ENCODE assay signal across 8 cellular contexts in genomic region chr16:86517652-86518258, GRCh38. TPM values are rescaled to one million over a fixed set of nuclear protein-coding genes. Genes with fewer than 3 reads are reported as not detected.
DNase-seq lines count a peak whose midpoint lies in the region; ATAC-seq, FAIRE-seq and TF ChIP-seq lines count a peak whose summit lies in the region.

No MANE protein-coding gene starts in this region.

- ATAC-seq in K562 (peak; percentile 88), HG02588 (IDR thresholded peaks at IDR 0.05; ENCODE audit: unreplicated experiment) (no peak)
- ATAC-seq in stimulated activated memory B cell treated with anti-CD40 and anti-IgM and Interleukin-4, amounts not matched to agents 10 μg/mL and 1 μg/mL and 100 μg/mL, for 72 hours, result peak; percentile 43

- TF ChIP-seq RAD21 in K562 (CRISPR knock-in tag; conservative IDR thresholded peaks at IDR 0.05 in 1 of 2, IDR thresholded peaks at IDR 0.05 in 1 of 2), result peak; percentile 72 to 84

- H3K79me2 ChIP-seq in K562 (ENCODE audit: control insufficient read depth, insufficient read depth, low read length), result no peaks in the 10 kb centered on the region

- 4% methylated on average over 16 of the region's 17 CpGs for WGBS in K562 (ENCODE audit: insufficient coverage, low coverage, missing lambda C conversion rate)

- no peaks in the 10 kb centered on the region for H3K36me3 Mint-ChIP-seq in MCF 10A (ENCODE audit: insufficient read depth, unreplicated experiment)
- no peaks in the 10 kb centered on the region for H3K36me3 Mint-ChIP-seq in stimulated activated memory B cell treated with anti-CD40 and anti-IgM and Interleukin-4, amounts not matched to agents 10 μg/mL and 1 μg/mL and 100 μg/mL, for 72 hours

- H3K4me3 ChIP-seq in breast epithelium, result no peak overlapping the region
- no peak overlapping the region for H3K4me3 ChIP-seq in K562

- peaks cover 12% of the 10 kb centered on the region for H4K20me1 ChIP-seq in K562 (replicated peaks; ENCODE audit: control insufficient read depth, insufficient read depth, low read length)

- in situ Hi-C loops in K562 (cut with MboI), result loop anchor here (5.0 to 10.0 kb wide), 4 partner anchors 175 to 693 kb away; no protein-coding TSS in a partner anchor

- BruUV-seq in MCF 10A (replicated peaks; lab: Mats Ljungman, UMichigan) (no TSS peak), K562 (replicated peaks; lab: Mats Ljungman, UMichigan) (no TSS peak)

- intact Hi-C loops in MCF 10A (cut with micrococcal nuclease), result loop anchor here (1.0 to 10.0 kb wide), 3 partner anchors 177 to 444 kb away; no protein-coding TSS in a partner anchor
- intact Hi-C loops in breast epithelium (cut with DNase I; ENCODE audit: low total_unique reads), result no loop called here
- intact Hi-C loops in K562 (cut with micrococcal nuclease), result loop anchor here (5.0 to 10.0 kb wide), 2 partner anchors 473 to 695 kb away; no protein-coding TSS in a partner anchor

- CTCF ChIA-PET in MCF 10A (lab: Yijun Ruan, JAX) (interaction anchor here (0.5 to 10.0 kb wide), 39 partner anchors 11 to 832 kb away, joined by 3 to 249 read pairs (median 3); no protein-coding TSS in a partner anchor), K562 (lab: Yijun Ruan, JAX; ENCODE audit: low intra/inter-chr PET ratio) (interaction anchor here (1.1 to 2.3 kb wide), 2 partner anchors 177 to 696 kb away, joined by 4 to 7 read pairs; no protein-coding TSS in a partner anchor)

- POLR2A ChIA-PET in MCF 10A (lab: Yijun Ruan, JAX) (interaction anchor here (0.7 to 1.5 kb wide), 3 partner anchors 16 to 697 kb away, joined by 3 to 4 read pairs (median 4); no protein-coding TSS in a partner anchor), K562 (lab: Yijun Ruan, JAX) (interaction anchor here (0.6 to 1.5 kb wide), 5 partner anchors 10 to 724 kb away, joined by 3 to 4 read pairs (median 3); no protein-coding TSS in a partner anchor)

- H3K36me3 ChIP-seq in breast epithelium (no peaks in the 10 kb centered on the region), K562 (ENCODE audit: control insufficient read depth, insufficient read depth, low read length) (no peaks in the 10 kb centered on the region)

- peaks cover 9 to 96% of the 10 kb centered on the region in 2 donors for H3K27me3 ChIP-seq in breast epithelium
- peaks cover 39 to 86% of the 10 kb centered on the region in 2 experiments for H3K27me3 ChIP-seq in K562 (ENCODE audit: control insufficient read depth in 2 of 2, insufficient read depth in 2 of 2, low read length in 2 of 2)

- no peak for TF ChIP-seq EP300 in K562 (IDR thresholded peaks at IDR 0.05; ENCODE audit: low read length)

- H2AFZ ChIP-seq in K562 (ENCODE audit: low read depth, low read length), result no peak overlapping the region

- no peaks in the 10 kb centered on the region for H3K9me3 Mint-ChIP-seq in MCF 10A (ENCODE audit: unreplicated experiment)
- no peaks in the 10 kb centered on the region for H3K9me3 Mint-ChIP-seq in stimulated activated memory B cell treated with anti-CD40 and anti-IgM and Interleukin-4, amounts not matched to agents 10 μg/mL and 1 μg/mL and 100 μg/mL, for 72 hours

- TF ChIP-seq CTCF in MCF 10A (IDR thresholded peaks at IDR 0.05; ENCODE audit: unreplicated experiment), result peak; percentile 91
- TF ChIP-seq CTCF in breast epithelium (IDR thresholded peaks at IDR 0.05), result peak in 1 of 3 donors; percentile 67
- peak; percentile 79 to 82 (median 79) for TF ChIP-seq CTCF in K562 (IDR thresholded peaks at IDR 0.05 in 2 of 3, conservative IDR thresholded peaks at IDR 0.05 in 1 of 3; ENCODE audit: insufficient read depth in 2 of 3, low read depth in 1 of 3, low read length in 3 of 3)

- no peak overlapping the region for H3K9ac ChIP-seq in K562 (ENCODE audit: insufficient read depth in 1 of 2, low read depth in 2 of 2, low read length in 2 of 2)

- H3K9me1 ChIP-seq in K562 (ENCODE audit: control insufficient read depth, insufficient read depth, low read length), result no peaks in the 10 kb centered on the region

- H3K4me1 Mint-ChIP-seq in MCF 10A (ENCODE audit: insufficient read depth, unreplicated experiment), result no peaks in the 10 kb centered on the region
- H3K4me1 Mint-ChIP-seq in stimulated activated memory B cell treated with anti-CD40 and anti-IgM and Interleukin-4, amounts not matched to agents 10 μg/mL and 1 μg/mL and 100 μg/mL, for 72 hours, result peaks cover 10% of the 10 kb centered on the region

- DNase-seq in MCF 10A (ENCODE audit: unreplicated experiment) (peak; percentile 53), breast epithelium (ENCODE audit: low spot score in 2 of 2) (no peak), NCI-H1105 treated with DMSO at 0.1 percent for 48 hours (lab: John Stamatoyannopoulos, UW) (peak; percentile 19), K562 (ENCODE audit: extremely low read depth in 1 of 4, low spot score in 3 of 4) (peak; percentile 61 to 65 (median 62)), iris pigment epithelial cell (ENCODE audit: low read depth) (peak; percentile 84), NCI-H524 treated with DMSO at 0.1 percent for 48 hours (lab: John Stamatoyannopoulos, UW) (no peak)

- TF ChIP-seq POLR2A in breast epithelium (IDR thresholded peaks at IDR 0.05), result no peak
- no peak for TF ChIP-seq POLR2A in K562 (conservative IDR thresholded peaks at IDR 0.05)

- H3K27ac Mint-ChIP-seq in MCF 10A (ENCODE audit: low read depth, unreplicated experiment), result no peak overlapping the region
- H3K27ac Mint-ChIP-seq in stimulated activated memory B cell treated with anti-CD40 and anti-IgM and Interleukin-4, amounts not matched to agents 10 μg/mL and 1 μg/mL and 100 μg/mL, for 72 hours, result no peak overlapping the region

- H3K27me3 Mint-ChIP-seq in MCF 10A (ENCODE audit: insufficient read depth, unreplicated experiment), result peaks cover 46% of the 10 kb centered on the region
- peaks cover 91% of the 10 kb centered on the region for H3K27me3 Mint-ChIP-seq in stimulated activated memory B cell treated with anti-CD40 and anti-IgM and Interleukin-4, amounts not matched to agents 10 μg/mL and 1 μg/mL and 100 μg/mL, for 72 hours

- no peaks in the 10 kb centered on the region for H3K4me1 ChIP-seq in breast epithelium
- H3K4me1 ChIP-seq in K562 (replicated peaks in 1 of 2; ENCODE audit: control insufficient read depth in 2 of 2, insufficient read depth in 2 of 2, low read length in 2 of 2), result peaks cover 0 to 11% of the 10 kb centered on the region in 2 experiments; a peak in 3 of 5 replicates

- H3K4me2 ChIP-seq in K562 (ENCODE audit: insufficient read depth, low read length), result no peak overlapping the region

- no peak overlapping the region for H3K4me3 Mint-ChIP-seq in MCF 10A (ENCODE audit: unreplicated experiment)
- H3K4me3 Mint-ChIP-seq in stimulated activated memory B cell treated with anti-CD40 and anti-IgM and Interleukin-4, amounts not matched to agents 10 μg/mL and 1 μg/mL and 100 μg/mL, for 72 hours, result no peak overlapping the region

- no peaks in the 10 kb centered on the region for H3K9me3 ChIP-seq in breast epithelium
- no peaks in the 10 kb centered on the region for H3K9me3 ChIP-seq in K562 (replicated peaks; ENCODE audit: control insufficient read depth, insufficient read depth, low read depth, low read length)

- no peak overlapping the region for H3K27ac ChIP-seq in breast epithelium
- no peak overlapping the region for H3K27ac ChIP-seq in K562 (ENCODE audit: extremely low read depth, low read depth, low read length)

- peak; percentile 74 for FAIRE-seq in K562 (lab: Jason Lieb, UNC)

RNA-seq across cellular contexts. Expression of gene FOXF1, which starts 7.4 kb away (rescaled TPM):
- not detected in 2 replicates for total RNA-seq in MCF 10A (2022)
- under 1 TPM in 2 of 3 donors, not detected in 1; 0.15 to 0.66 TPM for total RNA-seq in breast epithelium
- not detected in 2 replicates for total RNA-seq in K562 (2011; cell fraction: chromatin; rRNA removed; ENCODE audit: low replicate concordance)
- not detected in 2 replicates for total RNA-seq in K562 (2011; cell fraction: nucleolus; rRNA removed)
- not detected in 2 replicates for total RNA-seq in K562 (2011; cell fraction: nucleoplasm; rRNA removed)
- not detected in 2 replicates for total RNA-seq in K562 (2014; rRNA removed)
- not detected in 2 replicates for total RNA-seq in K562 (2014; rRNA removed; fragmentation: Illumina TruSeq; extraction: Trizol)
- not detected in 2 replicates for total RNA-seq in K562 (2015; rRNA removed; fragmentation: Illumina TruSeq; extraction: Trizol)
- total RNA-seq in K562 (2021), result 0.04 TPM in 1 of 2 replicates, not detected in the other
- polyA plus RNA-seq in K562 (2011; rRNA removed), result not detected in 2 replicates
- not detected in 2 replicates for polyA plus RNA-seq in K562 (2011; cell fraction: cytosol; rRNA removed)
- not detected in 2 replicates for polyA plus RNA-seq in K562 (2011; cell fraction: nucleus; rRNA removed)
- polyA plus RNA-seq in K562 (2012), result not detected in 2 replicates
- polyA plus RNA-seq in K562 (2014; fragmentation: Illumina TruSeq; extraction: Trizol), result not detected in 2 replicates
- not detected for polyA plus RNA-seq in K562 (2014; fragmentation: Nextera tagmentation; extraction: Ambion mirVana)
- not detected in 2 replicates for polyA plus RNA-seq in K562 (2014; rRNA removed)
- polyA minus RNA-seq in K562 (2011; rRNA and poly(A)+ RNA removed), result not detected in 2 replicates
- polyA minus RNA-seq in K562 (2011; cell fraction: cytosol; rRNA and poly(A)+ RNA removed), result not detected in 2 replicates
- not detected in 2 replicates for polyA minus RNA-seq in K562 (2011; cell fraction: nucleus; rRNA and poly(A)+ RNA removed)

RNA-seq across cellular contexts. Expression of gene MTHFSD, which starts 37.3 kb away (rescaled TPM):
- 30.7 and 39.1 TPM in 2 replicates for total RNA-seq in MCF 10A (2022)
- 10 to 100 TPM; 15.8 to 30.2 (median 27.7) TPM for total RNA-seq in breast epithelium
- 57.7 and 74.7 TPM in 2 replicates for total RNA-seq in K562 (2011; cell fraction: chromatin; rRNA removed; ENCODE audit: low replicate concordance)
- 49.7 and 59.5 TPM in 2 replicates for total RNA-seq in K562 (2011; cell fraction: nucleolus; rRNA removed)
- total RNA-seq in K562 (2011; cell fraction: nucleoplasm; rRNA removed), result 52.7 and 56.3 TPM in 2 replicates
- total RNA-seq in K562 (2014; rRNA removed), result 8.3 and 8.7 TPM in 2 replicates
- 12.0 and 12.8 TPM in 2 replicates for total RNA-seq in K562 (2014; rRNA removed; fragmentation: Illumina TruSeq; extraction: Trizol)
- total RNA-seq in K562 (2015; rRNA removed; fragmentation: Illumina TruSeq; extraction: Trizol), result 15.2 and 16.0 TPM in 2 replicates
- total RNA-seq in K562 (2021), result 17.8 and 20.2 TPM in 2 replicates
- 12.8 and 13.9 TPM in 2 replicates for polyA plus RNA-seq in K562 (2011; rRNA removed)
- polyA plus RNA-seq in K562 (2011; cell fraction: cytosol; rRNA removed), result 10.5 and 11.6 TPM in 2 replicates
- polyA plus RNA-seq in K562 (2011; cell fraction: nucleus; rRNA removed), result 61.4 and 78.3 TPM in 2 replicates
- polyA plus RNA-seq in K562 (2012), result 9.5 and 10.0 TPM in 2 replicates
- 16.0 and 16.3 TPM in 2 replicates for polyA plus RNA-seq in K562 (2014; fragmentation: Illumina TruSeq; extraction: Trizol)
- 1 to 10 TPM; 3.2 to 3.5 TPM for polyA plus RNA-seq in K562 (2014; fragmentation: Nextera tagmentation; extraction: Ambion mirVana)
- 8.7 and 10.6 TPM in 2 replicates for polyA plus RNA-seq in K562 (2014; rRNA removed)
- 22.0 and 22.3 TPM in 2 replicates for polyA minus RNA-seq in K562 (2011; rRNA and poly(A)+ RNA removed)
- 8.3 and 11.0 TPM in 2 replicates for polyA minus RNA-seq in K562 (2011; cell fraction: cytosol; rRNA and poly(A)+ RNA removed)
- 57.9 and 75.6 TPM in 2 replicates for polyA minus RNA-seq in K562 (2011; cell fraction: nucleus; rRNA and poly(A)+ RNA removed)

RNA-seq across cellular contexts. Expression of gene FOXC2, which starts 48.9 kb away (rescaled TPM):
- total RNA-seq in MCF 10A (2022) (16.8 and 22.5 TPM in 2 replicates), breast epithelium (under 1 TPM; 0.15 to 0.98 (median 0.32) TPM), K562 (2014; rRNA removed) (not detected in 2 replicates), K562 (2014; rRNA removed; fragmentation: Illumina TruSeq; extraction: Trizol) (not detected in 2 replicates), K562 (2015; rRNA removed; fragmentation: Illumina TruSeq; extraction: Trizol) (not detected in 2 replicates), K562 (2021) (0.11 TPM in 2 replicates)
- not detected in 2 replicates for total RNA-seq in K562 (2011; cell fraction: chromatin; rRNA removed; ENCODE audit: low replicate concordance)
- not detected in 2 replicates for total RNA-seq in K562 (2011; cell fraction: nucleolus; rRNA removed)
- total RNA-seq in K562 (2011; cell fraction: nucleoplasm; rRNA removed), result not detected in 2 replicates
- polyA plus RNA-seq in K562 (2011; rRNA removed) (not detected in 2 replicates), K562 (2014; fragmentation: Illumina TruSeq; extraction: Trizol) (not detected in 2 replicates), K562 (2014; fragmentation: Nextera tagmentation; extraction: Ambion mirVana) (under 1 TPM; 0.01 to 0.08 TPM), K562 (2014; rRNA removed) (0.11 and 0.13 TPM in 2 replicates)
- not detected in 2 replicates for polyA plus RNA-seq in K562 (2011; cell fraction: cytosol; rRNA removed)
- 0.13 TPM in 1 of 2 replicates, not detected in the other for polyA plus RNA-seq in K562 (2011; cell fraction: nucleus; rRNA removed)
- polyA plus RNA-seq in K562 (2012), result 0.10 TPM in 1 of 2 replicates, not detected in the other
- not detected in 2 replicates for polyA minus RNA-seq in K562 (2011; rRNA and poly(A)+ RNA removed)
- not detected in 2 replicates for polyA minus RNA-seq in K562 (2011; cell fraction: cytosol; rRNA and poly(A)+ RNA removed)
- not detected in 2 replicates for polyA minus RNA-seq in K562 (2011; cell fraction: nucleus; rRNA and poly(A)+ RNA removed)

Comparison
In these comparisons a context has a peak if more than half of its experiments do, and no peak if none do; other contexts are left out.
1. DNase-seq: peak in MCF 10A (single experiment), NCI-H1105 treated with DMSO at 0.1 percent for 48 hours (single experiment), K562 (4 of 4) and iris pigment epithelial cell (single experiment); none in breast epithelium (0 of 2) and NCI-H524 treated with DMSO at 0.1 percent for 48 hours (single experiment).